In genomic region chr1:107357381-107357780, GRCh38 we compare ENCODE assay signal across 18 cellular contexts.
"Had no signal": no experiment of that assay in that cellular context is flagged by ENCODE, and none has a peak within 500 bp of the region (broad histone marks: within the 10 kb centered on the region; RNA-seq: fewer than 3 reads in every experiment).

No MANE protein-coding gene starts in this region.

- H3K27me3 ChIP-seq: gastrocnemius medialis, right atrium auricular region, testis, upper lobe of left lung had no signal

- H3K4me3 ChIP-seq: gastrocnemius medialis, mucosa of descending colon, right atrium auricular region, testis, upper lobe of left lung had no signal

- ATAC-seq: activated CD8-positive, alpha-beta T cell treated with anti-CD3 and anti-CD28 coated beads for 36 hours; activated T-helper 17 cell treated with anti-CD3 and anti-CD28 coated beads, Interleukin-2, amount 50 U/mL, for 72 hours; effector memory CD8-positive, alpha-beta T cell; gastrocnemius medialis; left ventricle myocardium superior; mucosa of descending colon; T-cell had no signal

- H3K9me3 ChIP-seq: gastrocnemius medialis, mucosa of descending colon, right atrium auricular region, testis, upper lobe of left lung had no signal

- H3K27ac ChIP-seq: gastrocnemius medialis, right atrium auricular region, testis, upper lobe of left lung had no signal

- DNase-seq: activated CD4-positive, alpha-beta T cell treated with anti-CD3 and anti-CD28 coated beads, Interleukin-2, amount 10 ng/mL, durations not matched to agents 24 days and 14 days; activated CD4-positive, CD25-positive, alpha-beta regulatory T cell; activated CD8-positive, alpha-beta T cell treated with anti-CD3 and anti-CD28 coated beads for 36 hours; activated naive CD4-positive, alpha-beta T cell; activated T-cell treated with anti-CD3 and anti-CD28 coated beads, Interleukin-2, amount 50 U/mL, for 1 hour; aorta; effector memory CD8-positive, alpha-beta T cell; gastrocnemius medialis; head of caudate nucleus; left ventricle myocardium superior; mucosa of descending colon; naive B cell; stimulated activated CD4-positive, alpha-beta T cell treated with anti-CD3 and anti-CD28 coated beads, Interleukin-2, amount 100 ng/mL, for 24 hours; T-cell; testis; upper lobe of left lung had no signal

- H3K4me1 ChIP-seq: gastrocnemius medialis, right atrium auricular region, testis, upper lobe of left lung had no signal

- H3K36me3 ChIP-seq: gastrocnemius medialis, right atrium auricular region, upper lobe of left lung had no signal
